ENCODE assay signal across 7 cellular contexts in genomic region chr21:6106686-6107567, GRCh38.
DNase-seq lines count a peak whose midpoint lies in the region; ATAC-seq, FAIRE-seq and TF ChIP-seq lines count a peak whose summit lies in the region.
"Not testable (repeated sequence)": the region's sequence is repeated elsewhere in the genome, so short reads cannot be mapped to it uniquely, and the experiment has no call there.

No MANE protein-coding gene starts in this region.

- not testable (repeated sequence) for H3K4me3 ChIP-seq in DND-41 (ENCODE audit: low read depth in 1 of 2, low read length in 2 of 2); kidney (ENCODE audit: low read length in 2 of 2); right lobe of liver

- DNase-seq in DND-41 = peak; percentile 78
- DNase-seq in activated B cell treated with CpG ODN at 0.5 μM for 24 hours = not testable (repeated sequence)
- DNase-seq in kidney = peak; percentile 18
- peak in 1 of 3 donors; percentile 13 for DNase-seq in right lobe of liver
- DNase-seq in posterior vena cava (ENCODE audit: low spot score) = peak; percentile 52
- DNase-seq in stimulated activated naive B cell treated with anti-CD40 and anti-IgM and Interleukin-4, amounts not matched to agents 10 μg/mL and 1 μg/mL and 100 μg/mL, for 72 hours = peak; percentile 47

- not testable (repeated sequence) for H3K27ac Mint-ChIP-seq in activated B cell treated with CpG ODN at 0.5 μM for 24 hours; stimulated activated naive B cell treated with anti-CD40 and anti-IgM and Interleukin-4, amounts not matched to agents 10 μg/mL and 1 μg/mL and 100 μg/mL, for 72 hours

- H3K27me3 ChIP-seq in DND-41 (ENCODE audit: insufficient read depth, low read length, poor library complexity); right lobe of liver: not testable (repeated sequence)

- not testable (repeated sequence) for H3K79me2 ChIP-seq in DND-41 (ENCODE audit: insufficient read depth, low read length)

- H3K4me1 Mint-ChIP-seq in activated B cell treated with CpG ODN at 0.5 μM for 24 hours; stimulated activated naive B cell treated with anti-CD40 and anti-IgM and Interleukin-4, amounts not matched to agents 10 μg/mL and 1 μg/mL and 100 μg/mL, for 72 hours: not testable (repeated sequence)

- not testable (repeated sequence) for H3K4me3 Mint-ChIP-seq in activated B cell treated with CpG ODN at 0.5 μM for 24 hours; stimulated activated naive B cell treated with anti-CD40 and anti-IgM and Interleukin-4, amounts not matched to agents 10 μg/mL and 1 μg/mL and 100 μg/mL, for 72 hours

- H3K9ac ChIP-seq in DND-41 (ENCODE audit: low read depth, low read length); kidney (ENCODE audit: low read length in 2 of 2): not testable (repeated sequence)

- H3K27ac ChIP-seq in DND-41 (ENCODE audit: low read length); kidney (ENCODE audit: low read depth in 2 of 2, low read length in 2 of 2); right lobe of liver: not testable (repeated sequence)

- TF ChIP-seq POLR2A in right lobe of liver (IDR thresholded peaks at IDR 0.05) = not testable (repeated sequence)

- H3K4me2 ChIP-seq in DND-41 (ENCODE audit: insufficient read depth, low read length) = not testable (repeated sequence)

- not testable (repeated sequence) for H3K27me3 Mint-ChIP-seq in activated B cell treated with CpG ODN at 0.5 μM for 24 hours; stimulated activated naive B cell treated with anti-CD40 and anti-IgM and Interleukin-4, amounts not matched to agents 10 μg/mL and 1 μg/mL and 100 μg/mL, for 72 hours

- not testable (repeated sequence) for FAIRE-seq in kidney (lab: Jason Lieb, UNC)

- intact Hi-C loops in activated B cell treated with CpG ODN at 0.5 μM for 24 hours (cut with micrococcal nuclease); kidney (cut with DNase I); right lobe of liver (cut with DNase I); posterior vena cava (cut with DNase I): not testable (repeated sequence)

- not testable (repeated sequence) for H3K9me3 ChIP-seq in DND-41 (ENCODE audit: insufficient read depth, low read length, severe bottlenecking); kidney (ENCODE audit: control insufficient read depth in 1 of 2, low read length in 2 of 2); right lobe of liver

- H3K36me3 Mint-ChIP-seq in activated B cell treated with CpG ODN at 0.5 μM for 24 hours (ENCODE audit: low read depth); stimulated activated naive B cell treated with anti-CD40 and anti-IgM and Interleukin-4, amounts not matched to agents 10 μg/mL and 1 μg/mL and 100 μg/mL, for 72 hours: not testable (repeated sequence)

- ATAC-seq in DND-41 (ENCODE audit: insufficient read depth, low read depth) = peak; percentile 96
- peak; percentile 24 for ATAC-seq in GM21786 (IDR thresholded peaks at IDR 0.05; ENCODE audit: unreplicated experiment)
- peak; percentile 4 for ATAC-seq in activated B cell treated with CpG ODN at 0.5 μM for 24 hours (ENCODE audit: low read depth)
- peak; percentile 17 to 60 (median 53) for ATAC-seq in right lobe of liver
- peak; percentile 53 to 60 for ATAC-seq in stimulated activated naive B cell treated with anti-CD40 and anti-IgM and Interleukin-4, amounts not matched to agents 10 μg/mL and 1 μg/mL and 100 μg/mL, for 72 hours (replicated peaks)

- not testable (repeated sequence) for H3K4me1 ChIP-seq in DND-41 (ENCODE audit: insufficient read depth, low read length); kidney (ENCODE audit: control insufficient read depth in 1 of 2, insufficient read depth in 1 of 2, low read depth in 1 of 2, low read length in 2 of 2); right lobe of liver

- H4K20me1 ChIP-seq in DND-41 (ENCODE audit: insufficient read depth, low read length) = not testable (repeated sequence)

- WGBS in right lobe of liver (ENCODE audit: insufficient coverage, low coverage, low lambda C conversion rate, missing lambda C conversion rate) = 56% methylated on average over 6 of the region's 26 CpGs

- H2AFZ ChIP-seq in DND-41 (ENCODE audit: low read depth, low read length) = not testable (repeated sequence)

- TF ChIP-seq CTCF in DND-41 (IDR thresholded peaks at IDR 0.05; ENCODE audit: borderline replicate concordance, extremely low read depth, low read length, poor library complexity, severe bottlenecking); activated B cell treated with CpG ODN at 0.5 μM for 24 hours (IDR thresholded peaks at IDR 0.05); kidney (IDR thresholded peaks at IDR 0.05; ENCODE audit: borderline replicate concordance, extremely low read depth, insufficient read depth); right lobe of liver (IDR thresholded peaks at IDR 0.05): not testable (repeated sequence)

- CTCF ChIA-PET in activated B cell treated with CpG ODN at 0.5 μM for 24 hours (lab: Charles Lee) = not testable (repeated sequence)

- H3K9me3 Mint-ChIP-seq in activated B cell treated with CpG ODN at 0.5 μM for 24 hours; stimulated activated naive B cell treated with anti-CD40 and anti-IgM and Interleukin-4, amounts not matched to agents 10 μg/mL and 1 μg/mL and 100 μg/mL, for 72 hours: not testable (repeated sequence)

- H3K36me3 ChIP-seq in DND-41 (ENCODE audit: insufficient read depth, low read length); kidney (ENCODE audit: control insufficient read depth in 1 of 2, insufficient read depth in 2 of 2, low read length in 2 of 2); right lobe of liver: not testable (repeated sequence)

- POLR2A ChIA-PET in activated B cell treated with CpG ODN at 0.5 μM for 24 hours (lab: Charles Lee) = not testable (repeated sequence)

Comparison
In these comparisons a context has a peak if more than half of its experiments do, and no peak if none do; other contexts are left out.
1. ATAC-seq: peak in every context shown above with its lines; median percentile 96 in DND-41; 56 in stimulated activated naive B cell treated with anti-CD40 and anti-IgM and Interleukin-4, amounts not matched to agents 10 μg/mL and 1 μg/mL and 100 μg/mL, for 72 hours; 53 in right lobe of liver; 24 in GM21786; 4 in activated B cell treated with CpG ODN at 0.5 μM for 24 hours.